Comparison of ENCODE assay signal across 23 cellular contexts in genomic region chr9:10957878-10958277, GRCh38.
DNase-seq lines count a peak whose midpoint lies in the region; ATAC-seq, FAIRE-seq and TF ChIP-seq lines count a peak whose summit lies in the region.
"Had no signal": no experiment of that assay in that cellular context is flagged by ENCODE, and none has a peak within 500 bp of the region (broad histone marks: within the 10 kb centered on the region; RNA-seq: fewer than 3 reads in every experiment).

No MANE protein-coding gene starts in this region.

- H3K56ac ChIP-seq in IMR-90 (ENCODE audit: extremely low read depth, insufficient read depth, low read length): no peak overlapping the region

- H2BK20ac ChIP-seq in IMR-90 (ENCODE audit: low read depth, low read length): no peak overlapping the region

- H3K9me1 ChIP-seq in IMR-90 (ENCODE audit: insufficient read depth, low read length): no peaks in the 10 kb centered on the region

- H3K4me2 ChIP-seq in IMR-90 (ENCODE audit: low read depth, low read length) (no peak overlapping the region), hepatocyte (peak overlapping the region; percentile 13), HepG2 (ENCODE audit: low read depth, low read length) (no peak overlapping the region)
- H3K4me2 ChIP-seq: A549; BLaER1 treated with 17β-estradiol and CSF1 and Interleukin-3, amounts not matched to agents 10 nM and 100 nM had no signal

- no peak overlapping the region for H2AK9ac ChIP-seq in IMR-90 (replicated peaks; ENCODE audit: low read depth, low read length, poor library complexity)

- FAIRE-seq in HepG2 (lab: Jason Lieb, UNC): no peak
- FAIRE-seq: A549, GM12878, GM12892, GM18507 had no signal

- H3K9me3 ChIP-seq in IMR-90 (ENCODE audit: control insufficient read depth, insufficient read depth, low read length) (no peaks in the 10 kb centered on the region), hepatocyte (ENCODE audit: low read depth) (no peaks in the 10 kb centered on the region), HepG2 (ENCODE audit: low read length) (peaks cover 75% of the 10 kb centered on the region), right lobe of liver (no peaks in the 10 kb centered on the region)
- H3K9me3 ChIP-seq: A549, Caco-2 had no signal

- no peak overlapping the region for H3K9ac ChIP-seq in IMR-90 (ENCODE audit: low read depth, low read length)
- no peak overlapping the region for H3K9ac ChIP-seq in HepG2 (ENCODE audit: insufficient read depth, low read depth, low read length)
- H3K9ac ChIP-seq: BLaER1 treated with 17β-estradiol and CSF1 and Interleukin-3, amounts not matched to agents 10 nM and 100 nM had no signal

- peaks cover 34% of the 10 kb centered on the region for H3K9me3 Mint-ChIP-seq in T-helper 2 cell treated with Interferon-gamma antibody and Interleukin-4, amounts not matched to agents 5 μg/mL and 100 μg/mL, for 36 hours

- no peak overlapping the region for H2BK120ac ChIP-seq in IMR-90 (ENCODE audit: low read depth, low read length)

- H3K27ac ChIP-seq in IMR-90 (ENCODE audit: insufficient read depth, low read length) (no peak overlapping the region), hepatocyte (no peak overlapping the region), HepG2 (ENCODE audit: extremely low read length, insufficient read depth, low read length) (no peak overlapping the region), right lobe of liver (no peak overlapping the region)
- H3K27ac ChIP-seq: 22Rv1; A549; BLaER1 treated with 17β-estradiol and CSF1 and Interleukin-3, amounts not matched to agents 10 nM and 100 nM; C4-2B had no signal

- H2BK15ac ChIP-seq in IMR-90 (ENCODE audit: low read depth, low read length): no peak overlapping the region

- in situ Hi-C loops in IMR-90 (cut with MboI; ENCODE audit: low sequenced_read_pairs) (no loop called here), HepG2 (cut with HindIII; ENCODE audit: extremely low pct_ligation_motif_present, low pct_unique_long_range_greater_than_20kb) (no loop called here)

- TF ChIP-seq RAD21 in IMR-90 (IDR thresholded peaks at IDR 0.05; ENCODE audit: low read length): no peak
- no peak for TF ChIP-seq RAD21 in HepG2 (CRISPR knock-in tag; IDR thresholded peaks at IDR 0.05)

- no peak for TF ChIP-seq POLR2A in IMR-90 (IDR thresholded peaks at IDR 0.05; ENCODE audit: low read depth, low read length)
- TF ChIP-seq POLR2A in HepG2 (IDR thresholded peaks at IDR 0.05; ENCODE audit: insufficient read depth in 1 of 2, low read depth in 2 of 2, low read length in 2 of 2): no peak
- no peak for TF ChIP-seq POLR2A in right lobe of liver (IDR thresholded peaks at IDR 0.05)

- H2AFZ ChIP-seq in IMR-90 (replicated peaks; ENCODE audit: low read length, poor library complexity) (no peak overlapping the region), hepatocyte (no peak overlapping the region), HepG2 (ENCODE audit: low read length) (no peak overlapping the region)

- H4K91ac ChIP-seq in IMR-90 (ENCODE audit: insufficient read depth, low read depth, low read length): no peak overlapping the region

- no peaks in the 10 kb centered on the region for H3K36me3 Mint-ChIP-seq in T-helper 2 cell treated with Interferon-gamma antibody and Interleukin-4, amounts not matched to agents 5 μg/mL and 100 μg/mL, for 36 hours (ENCODE audit: low read depth)
- H3K36me3 Mint-ChIP-seq: CD8-positive, alpha-beta T cell had no signal

- H4K5ac ChIP-seq in IMR-90 (ENCODE audit: low read depth, low read length): no peak overlapping the region

- no peak overlapping the region for H3K27ac Mint-ChIP-seq in T-helper 2 cell treated with Interferon-gamma antibody and Interleukin-4, amounts not matched to agents 5 μg/mL and 100 μg/mL, for 36 hours
- H3K27ac Mint-ChIP-seq: B cell; CD4-positive, alpha-beta T cell; CD8-positive, alpha-beta T cell had no signal

- no peaks in the 10 kb centered on the region for H3K9me2 ChIP-seq in hepatocyte (replicated peaks; ENCODE audit: insufficient read depth)

- intact Hi-C loops in IMR-90 (cut with micrococcal nuclease) (no loop called here), HepG2 (cut with micrococcal nuclease; ENCODE audit: unreplicated experiment) (no loop called here), right lobe of liver (cut with DNase I) (no loop called here)

- TF ChIP-seq EP300 in HepG2 (IDR thresholded peaks at IDR 0.05; ENCODE audit: low read depth in 2 of 2, low read length in 2 of 2) (no peak), HepG2 (CRISPR knock-in tag; IDR thresholded peaks at IDR 0.05; ENCODE audit: borderline replicate concordance) (no peak)

- H2BK5ac ChIP-seq in IMR-90 (ENCODE audit: low read depth, low read length, poor library complexity, severe bottlenecking): no peak overlapping the region

- CTCF ChIA-PET in IMR-90 (lab: Yijun Ruan, JAX): no interaction called here
- CTCF ChIA-PET in HepG2 (lab: Yijun Ruan, JAX; ENCODE audit: low intra/inter-chr PET ratio, low total read pairs): no interaction called here

- no peak overlapping the region for H3K4me3 ChIP-seq in IMR-90 (ENCODE audit: insufficient read depth, low read depth, low read length)
- H3K4me3 ChIP-seq in hepatocyte: no peak overlapping the region
- H3K4me3 ChIP-seq in HepG2 (replicated peaks in 1 of 3; ENCODE audit: insufficient read depth in 1 of 3, low read depth in 2 of 3, low read length in 3 of 3): no peak overlapping the region
- no peak overlapping the region for H3K4me3 ChIP-seq in right lobe of liver
- H3K4me3 ChIP-seq: A549; BLaER1 treated with 17β-estradiol and CSF1 and Interleukin-3, amounts not matched to agents 10 nM and 100 nM; GM12878 had no signal

- H4K20me1 ChIP-seq in IMR-90 (ENCODE audit: insufficient read depth, low read length) (no peaks in the 10 kb centered on the region), hepatocyte (ENCODE audit: insufficient read depth, poor library complexity, severe bottlenecking) (no peaks in the 10 kb centered on the region), HepG2 (ENCODE audit: insufficient read depth, low read length) (no peaks in the 10 kb centered on the region)
- H4K20me1 ChIP-seq: BLaER1 treated with 17β-estradiol and CSF1 and Interleukin-3, amounts not matched to agents 10 nM and 100 nM had no signal

- H3K23ac ChIP-seq in IMR-90 (ENCODE audit: low read depth, low read length): no peak overlapping the region

- POLR2A ChIA-PET in IMR-90 (lab: Charles Lee; ENCODE audit: unreplicated experiment) (no interaction called here), HepG2 (lab: Yijun Ruan, JAX) (no interaction called here)

- H3K27me3 ChIP-seq in IMR-90 (ENCODE audit: control insufficient read depth, insufficient read depth, low read length) (no peaks in the 10 kb centered on the region), hepatocyte (no peaks in the 10 kb centered on the region), HepG2 (ENCODE audit: control insufficient read depth in 1 of 2, insufficient read depth in 2 of 2, low read length in 2 of 2) (no peaks in the 10 kb centered on the region), right lobe of liver (no peaks in the 10 kb centered on the region)
- H3K27me3 ChIP-seq: BLaER1 treated with 17β-estradiol and CSF1 and Interleukin-3, amounts not matched to agents 10 nM and 100 nM had no signal

- no peaks in the 10 kb centered on the region for H3K27me3 Mint-ChIP-seq in T-helper 2 cell treated with Interferon-gamma antibody and Interleukin-4, amounts not matched to agents 5 μg/mL and 100 μg/mL, for 36 hours (ENCODE audit: low read depth)
- H3K27me3 Mint-ChIP-seq: B cell; CD4-positive, alpha-beta T cell had no signal

- DNase-seq in IMR-90 (no peak), hepatocyte (ENCODE audit: low spot score) (no peak), HepG2 (ENCODE audit: low spot score) (peak; percentile 4), right lobe of liver (no peak), OCI-M2 (lab: John Stamatoyannopoulos, UW; ENCODE audit: unreplicated experiment) (no peak), foreskin melanocyte (no peak)
- DNase-seq in T-helper 2 cell treated with Interferon-gamma antibody and Interleukin-4, amounts not matched to agents 5 μg/mL and 100 μg/mL, for 36 hours (ENCODE audit: low spot score): no peak
- DNase-seq in stimulated activated CD4-positive, alpha-beta T cell treated with anti-CD3 and anti-CD28 coated beads, Interleukin-15, amount 100 ng/mL, for 24 hours: no peak
- DNase-seq: AML-193; Caco-2; Calu3; CD4-positive, alpha-beta T cell; CD8-positive, alpha-beta T cell; DMS79 treated with DMSO at 0.1 percent for 48 hours; GDM1 had no signal

- H3K4me1 ChIP-seq in IMR-90 (ENCODE audit: control insufficient read depth, insufficient read depth, low read length) (no peaks in the 10 kb centered on the region), hepatocyte (ENCODE audit: insufficient read depth) (no peaks in the 10 kb centered on the region), HepG2 (ENCODE audit: insufficient read depth, low read length) (no peaks in the 10 kb centered on the region), right lobe of liver (peaks cover 0 to 17% (median 0%) of the 10 kb centered on the region in 4 donors)
- H3K4me1 ChIP-seq: A549; BLaER1 treated with 17β-estradiol and CSF1 and Interleukin-3, amounts not matched to agents 10 nM and 100 nM; Caco-2 had no signal

- H2AK5ac ChIP-seq in IMR-90 (ENCODE audit: low read depth, low read length): no peak overlapping the region

- no peak for TF ChIP-seq CTCF in IMR-90 (conservative IDR thresholded peaks at IDR 0.05; ENCODE audit: low read depth, low read length)
- no peak for TF ChIP-seq CTCF in hepatocyte (IDR thresholded peaks at IDR 0.05; ENCODE audit: poor library complexity)
- no peak for TF ChIP-seq CTCF in HepG2 (CRISPR knock-in tag; IDR thresholded peaks at IDR 0.05)
- no peak for TF ChIP-seq CTCF in right lobe of liver (IDR thresholded peaks at IDR 0.05)

- H3K79me2 ChIP-seq in hepatocyte (no peaks in the 10 kb centered on the region), HepG2 (ENCODE audit: insufficient read depth, low read length) (no peaks in the 10 kb centered on the region)

- ATAC-seq in IMR-90 (ENCODE audit: low read depth) (no peak), HepG2 (no peak), right lobe of liver (peak; percentile 47 to 93 (median 86))
- ATAC-seq: A549; CD8-positive, alpha-beta T cell; GM12878 had no signal

- H3K18ac ChIP-seq in IMR-90 (ENCODE audit: low read depth, low read length): no peak overlapping the region

- no peaks in the 10 kb centered on the region for H3K79me1 ChIP-seq in IMR-90 (ENCODE audit: low read depth in 1 of 2, low read length in 2 of 2)

- no peak overlapping the region for H3K4me3 Mint-ChIP-seq in T-helper 2 cell treated with Interferon-gamma antibody and Interleukin-4, amounts not matched to agents 5 μg/mL and 100 μg/mL, for 36 hours
- H3K4me3 Mint-ChIP-seq: B cell; CD4-positive, alpha-beta T cell; CD8-positive, alpha-beta T cell had no signal

- no peak overlapping the region for H3K4ac ChIP-seq in IMR-90 (ENCODE audit: low read depth, low read length)

- dilution Hi-C loops in IMR-90 (cut with HindIII; ENCODE audit: low sequenced_read_pairs, unreplicated experiment): no loop called here

- H4K8ac ChIP-seq in IMR-90 (ENCODE audit: low read depth in 2 of 2, low read length in 2 of 2): no peak overlapping the region

- H3K36me3 ChIP-seq in IMR-90 (ENCODE audit: control insufficient read depth, insufficient read depth, low read length) (no peaks in the 10 kb centered on the region), hepatocyte (replicated peaks; ENCODE audit: insufficient read depth, low read depth) (no peaks in the 10 kb centered on the region), HepG2 (replicated peaks in 1 of 2; ENCODE audit: control insufficient read depth in 1 of 2, insufficient read depth in 2 of 2, low read length in 2 of 2) (no peaks in the 10 kb centered on the region), right lobe of liver (no peaks in the 10 kb centered on the region)
- H3K36me3 ChIP-seq: BLaER1 treated with 17β-estradiol and CSF1 and Interleukin-3, amounts not matched to agents 10 nM and 100 nM had no signal

- H3K14ac ChIP-seq in IMR-90 (replicated peaks; ENCODE audit: low read depth, low read length): no peak overlapping the region

- no TSS peak for BruUV-seq in IMR-90 (replicated peaks; lab: Mats Ljungman, UMichigan)
- no TSS peak for BruUV-seq in HepG2 (replicated peaks; lab: Mats Ljungman, UMichigan)

- no peaks in the 10 kb centered on the region for H3K4me1 Mint-ChIP-seq in T-helper 2 cell treated with Interferon-gamma antibody and Interleukin-4, amounts not matched to agents 5 μg/mL and 100 μg/mL, for 36 hours (ENCODE audit: low read depth)
- H3K4me1 Mint-ChIP-seq: B cell had no signal

Comparison
In these comparisons a context has a peak if more than half of its experiments do, and no peak if none do; other contexts are left out.
1. ATAC-seq: peak in right lobe of liver (4 of 4); none in IMR-90 (single experiment) and HepG2 (single experiment).